In the genomic region with DNA sequence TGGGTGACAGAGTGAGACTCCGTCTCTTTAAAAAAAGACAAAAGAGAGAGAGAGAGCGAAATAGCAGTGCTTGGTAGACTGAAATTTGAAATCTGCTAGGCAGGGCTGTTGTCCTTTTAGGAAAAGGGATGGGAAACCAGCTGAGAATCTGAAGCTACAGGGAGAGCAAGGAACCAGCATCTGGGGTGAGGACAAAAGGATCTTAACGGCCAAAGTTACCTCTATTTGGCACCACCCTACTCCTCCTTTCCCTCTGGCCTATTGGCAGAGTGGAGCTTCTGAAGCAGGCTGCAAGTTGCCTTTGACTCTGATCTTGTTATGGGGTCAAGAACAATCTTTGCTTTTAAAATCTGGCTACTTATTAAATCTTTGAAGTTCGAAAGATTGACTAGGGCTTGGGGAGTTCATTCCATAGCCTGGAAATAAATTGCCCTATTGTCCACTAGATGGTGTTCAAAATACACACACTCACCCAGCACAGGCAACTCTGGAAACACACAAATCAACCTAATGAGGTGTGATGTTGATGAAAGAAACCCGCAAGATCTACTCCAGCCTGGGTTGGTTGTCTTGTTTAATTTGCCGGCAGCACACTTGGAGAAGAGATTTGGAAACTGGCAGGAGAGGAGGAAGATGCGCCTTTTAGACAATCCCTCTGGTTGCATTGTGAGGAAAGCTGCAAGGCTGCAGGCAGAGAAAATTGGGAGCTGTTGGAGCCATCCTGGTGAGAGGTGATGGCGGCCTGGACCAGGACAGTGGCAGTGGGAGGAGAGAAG, we compare ENCODE assay signal across 8 cellular contexts. TPM values are rescaled to one million over a fixed set of nuclear protein-coding genes. Genes with fewer than 3 reads are reported as not detected.
DNase-seq lines count a peak whose midpoint lies in the region; ATAC-seq and TF ChIP-seq lines count a peak whose summit lies in the region.

No MANE protein-coding gene starts in this region.

- H3K4me3 ChIP-seq in Karpas-422 (ENCODE audit: low read length) (0 out of 2 replicates have a peak overlapping the region, but pooled peaks have one; percentile 2), RWPE2 (ENCODE audit: severe bottlenecking) (no peak overlapping the region), epithelial cell of esophagus (ENCODE audit: low read length) (no peak overlapping the region)

- no peaks in the 10 kb centered on the region for H3K36me3 ChIP-seq in Karpas-422 (ENCODE audit: insufficient read depth, low read length)
- H3K36me3 ChIP-seq in RWPE2 (ENCODE audit: low read depth) = no peaks in the 10 kb centered on the region

- TF ChIP-seq CTCF in RWPE2 (IDR thresholded peaks at IDR 0.05; ENCODE audit: poor library complexity, severe bottlenecking) (peak; percentile 52), epithelial cell of esophagus (IDR thresholded peaks at IDR 0.05; ENCODE audit: insufficient read depth, low read depth, low read length, missing control alignments) (peak; percentile 68)

- peaks cover 18 to 37% (median 33%) of the 10 kb centered on the region in 4 donors for H3K4me1 Mint-ChIP-seq in naive thymus-derived CD8-positive, alpha-beta T cell

- no peak overlapping the region for H2AFZ ChIP-seq in Karpas-422 (ENCODE audit: low read length)

- peak overlapping the region; percentile 27 for H3K9ac ChIP-seq in Karpas-422 (ENCODE audit: low read length)

- no peaks in the 10 kb centered on the region for H3K79me2 ChIP-seq in Karpas-422 (ENCODE audit: low read length)

- H3K9me3 ChIP-seq in Karpas-422 (ENCODE audit: low read length) (no peaks in the 10 kb centered on the region), RWPE2 (ENCODE audit: severe bottlenecking) (no peaks in the 10 kb centered on the region)

- ATAC-seq in RWPE2 (ENCODE audit: low read depth) = peak; percentile 51; the same call in 1 of the 3 replicates
- ATAC-seq in naive thymus-derived CD8-positive, alpha-beta T cell = peak; percentile 61 to 65
- no peak for ATAC-seq in GM18907 (IDR thresholded peaks at IDR 0.05; ENCODE audit: unreplicated experiment)

- no peaks in the 10 kb centered on the region for H3K9me3 Mint-ChIP-seq in naive thymus-derived CD8-positive, alpha-beta T cell

- H3K4me2 ChIP-seq in Karpas-422 (ENCODE audit: low read depth, low read length, poor library complexity, severe bottlenecking) = peak overlapping the region; percentile 49

- H4K20me1 ChIP-seq in Karpas-422 (ENCODE audit: insufficient read depth, low read depth, low read length) = no peaks in the 10 kb centered on the region

- peak overlapping the region; percentile 16 for H3K27ac ChIP-seq in Karpas-422 (ENCODE audit: low read length)
- no peak overlapping the region for H3K27ac ChIP-seq in RWPE2 (ENCODE audit: poor library complexity, severe bottlenecking)

- DNase-seq in 8988T (peak; percentile 50), ELF-1 (ENCODE audit: low read depth, low spot score) (peak; percentile 60), Karpas-422 (peak; percentile 87), RWPE2 (ENCODE audit: low spot score) (no peak), epithelial cell of esophagus (ENCODE audit: low read depth) (peak; percentile 64), NCI-H226 (no peak)
- peak in 3 of 10 donors; percentile 42 to 58 (median 56) for DNase-seq in naive thymus-derived CD8-positive, alpha-beta T cell

- peak overlapping the region in 2 of 10 donors; percentile 25 to 70 for H3K27ac Mint-ChIP-seq in naive thymus-derived CD8-positive, alpha-beta T cell

- H3K4me3 Mint-ChIP-seq in naive thymus-derived CD8-positive, alpha-beta T cell = peak overlapping the region in 2 of 10 donors; percentile 33 to 58

- no peaks in the 10 kb centered on the region for H3K27me3 Mint-ChIP-seq in naive thymus-derived CD8-positive, alpha-beta T cell

- H3K36me3 Mint-ChIP-seq in naive thymus-derived CD8-positive, alpha-beta T cell = no peaks in the 10 kb centered on the region

- H3K9me2 ChIP-seq in Karpas-422 (replicated peaks; ENCODE audit: insufficient read depth, low read length) = no peaks in the 10 kb centered on the region

- POLR2A ChIA-PET in naive thymus-derived CD8-positive, alpha-beta T cell (lab: Charles Lee) = interaction anchor here (1.3 to 4.3 kb wide), 8 partner anchors 11 to 202 kb away, joined by 3 to 42 read pairs (median 10); a partner anchor contains a TSS

- no peaks in the 10 kb centered on the region for H3K27me3 ChIP-seq in Karpas-422 (ENCODE audit: low read length)
- no peaks in the 10 kb centered on the region for H3K27me3 ChIP-seq in RWPE2 (ENCODE audit: insufficient read depth, poor library complexity, severe bottlenecking)

- H3K4me1 ChIP-seq in Karpas-422 (ENCODE audit: low read length) = peaks cover 51% of the 10 kb centered on the region
- no peaks in the 10 kb centered on the region for H3K4me1 ChIP-seq in RWPE2 (ENCODE audit: insufficient read depth, poor library complexity, severe bottlenecking)

RNA-seq across cellular contexts. Expression of a gene that starts 16.5 kb away (rescaled TPM):
- 298 and 586 TPM in 2 replicates for total RNA-seq in Karpas-422 (2014; rRNA removed; shearing (Covaris generic); ENCODE audit: low replicate concordance)
- 100 to 1,000 TPM; 102 to 103 TPM for total RNA-seq in naive thymus-derived CD8-positive, alpha-beta T cell
- 100 to 1,000 TPM in 2 of 3 donors, 10 to 100 TPM in 1; 98.6 to 128 (median 121) TPM for polyA plus RNA-seq in naive thymus-derived CD8-positive, alpha-beta T cell

Comparison
In these comparisons a context has a peak if more than half of its experiments do, and no peak if none do; other contexts are left out.
1. DNase-seq: peak in 8988T (single experiment), ELF-1 (single experiment), Karpas-422 (single experiment) and epithelial cell of esophagus (single experiment); none in RWPE2 (single experiment) and NCI-H226 (single experiment).